ENCODE assay signal across 2 cellular contexts in the genomic region with DNA sequence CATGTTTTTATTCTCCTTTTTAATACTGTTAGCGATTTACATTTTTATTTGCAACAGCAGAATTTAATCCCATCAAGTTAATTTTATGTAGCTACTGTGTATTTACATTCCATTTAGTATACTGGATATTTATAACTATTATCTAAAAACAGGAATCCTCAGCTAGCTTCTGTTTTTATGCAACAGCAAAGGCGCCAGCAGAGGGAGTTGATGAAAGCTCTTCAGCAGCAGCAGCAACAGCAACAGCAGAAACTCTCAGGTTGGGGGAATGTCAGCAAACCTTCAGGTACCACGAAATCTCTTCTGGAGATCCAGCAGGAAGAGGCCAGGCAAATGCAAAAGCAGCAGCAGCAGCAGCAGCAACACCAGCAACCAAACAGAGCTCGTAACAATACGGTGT.
TF ChIP-seq lines count a peak whose summit lies in the region.

No MANE protein-coding gene starts in this region.

TF ChIP-seq in H1, 55 proteins besides CTCF, POLR2A, EP300 and RAD21 (continues in another document):
- TF ChIP-seq CEBPB (IDR thresholded peaks at IDR 0.05; ENCODE audit: low read depth, low read length) (no peak), GTF2F1 (IDR thresholded peaks at IDR 0.05; ENCODE audit: borderline replicate concordance, low read depth, low read length) (no peak), TBP (IDR thresholded peaks at IDR 0.05; ENCODE audit: low read depth, low read length) (no peak), RXRA (IDR thresholded peaks at IDR 0.05; ENCODE audit: insufficient read depth, low read depth, low read length) (no peak), NANOG (IDR thresholded peaks at IDR 0.05; ENCODE audit: insufficient read depth, low read depth, low read length, poor library complexity, severe bottlenecking) (no peak), TCF12 (IDR thresholded peaks at IDR 0.05; ENCODE audit: low read depth, low read length) (no peak), RBBP5 (IDR thresholded peaks at IDR 0.05; ENCODE audit: borderline replicate concordance, low read depth, low read length) (no peak), ASH2L (IDR thresholded peaks at IDR 0.05; ENCODE audit: low read length) (no peak), GABPA (IDR thresholded peaks at IDR 0.05; ENCODE audit: borderline replicate concordance, insufficient read depth, low read length) (no peak), CREB1 (IDR thresholded peaks at IDR 0.05) (no peak), SIN3A (conservative IDR thresholded peaks at IDR 0.05 in 1 of 2, IDR thresholded peaks at IDR 0.05 in 1 of 2; ENCODE audit: low read depth in 1 of 2, low read length in 2 of 2) (no peak), CTBP2 (IDR thresholded peaks at IDR 0.05; ENCODE audit: borderline replicate concordance, insufficient read depth, insufficient read length, low read length) (no peak), TAF1 (IDR thresholded peaks at IDR 0.05; ENCODE audit: low read depth, low read length) (no peak), EGR1 (IDR thresholded peaks at IDR 0.05; ENCODE audit: borderline replicate concordance, low read depth, low read length) (no peak), CHD2 (IDR thresholded peaks at IDR 0.05; ENCODE audit: low read length) (no peak)
- TF ChIP-seq, protein P1, sequence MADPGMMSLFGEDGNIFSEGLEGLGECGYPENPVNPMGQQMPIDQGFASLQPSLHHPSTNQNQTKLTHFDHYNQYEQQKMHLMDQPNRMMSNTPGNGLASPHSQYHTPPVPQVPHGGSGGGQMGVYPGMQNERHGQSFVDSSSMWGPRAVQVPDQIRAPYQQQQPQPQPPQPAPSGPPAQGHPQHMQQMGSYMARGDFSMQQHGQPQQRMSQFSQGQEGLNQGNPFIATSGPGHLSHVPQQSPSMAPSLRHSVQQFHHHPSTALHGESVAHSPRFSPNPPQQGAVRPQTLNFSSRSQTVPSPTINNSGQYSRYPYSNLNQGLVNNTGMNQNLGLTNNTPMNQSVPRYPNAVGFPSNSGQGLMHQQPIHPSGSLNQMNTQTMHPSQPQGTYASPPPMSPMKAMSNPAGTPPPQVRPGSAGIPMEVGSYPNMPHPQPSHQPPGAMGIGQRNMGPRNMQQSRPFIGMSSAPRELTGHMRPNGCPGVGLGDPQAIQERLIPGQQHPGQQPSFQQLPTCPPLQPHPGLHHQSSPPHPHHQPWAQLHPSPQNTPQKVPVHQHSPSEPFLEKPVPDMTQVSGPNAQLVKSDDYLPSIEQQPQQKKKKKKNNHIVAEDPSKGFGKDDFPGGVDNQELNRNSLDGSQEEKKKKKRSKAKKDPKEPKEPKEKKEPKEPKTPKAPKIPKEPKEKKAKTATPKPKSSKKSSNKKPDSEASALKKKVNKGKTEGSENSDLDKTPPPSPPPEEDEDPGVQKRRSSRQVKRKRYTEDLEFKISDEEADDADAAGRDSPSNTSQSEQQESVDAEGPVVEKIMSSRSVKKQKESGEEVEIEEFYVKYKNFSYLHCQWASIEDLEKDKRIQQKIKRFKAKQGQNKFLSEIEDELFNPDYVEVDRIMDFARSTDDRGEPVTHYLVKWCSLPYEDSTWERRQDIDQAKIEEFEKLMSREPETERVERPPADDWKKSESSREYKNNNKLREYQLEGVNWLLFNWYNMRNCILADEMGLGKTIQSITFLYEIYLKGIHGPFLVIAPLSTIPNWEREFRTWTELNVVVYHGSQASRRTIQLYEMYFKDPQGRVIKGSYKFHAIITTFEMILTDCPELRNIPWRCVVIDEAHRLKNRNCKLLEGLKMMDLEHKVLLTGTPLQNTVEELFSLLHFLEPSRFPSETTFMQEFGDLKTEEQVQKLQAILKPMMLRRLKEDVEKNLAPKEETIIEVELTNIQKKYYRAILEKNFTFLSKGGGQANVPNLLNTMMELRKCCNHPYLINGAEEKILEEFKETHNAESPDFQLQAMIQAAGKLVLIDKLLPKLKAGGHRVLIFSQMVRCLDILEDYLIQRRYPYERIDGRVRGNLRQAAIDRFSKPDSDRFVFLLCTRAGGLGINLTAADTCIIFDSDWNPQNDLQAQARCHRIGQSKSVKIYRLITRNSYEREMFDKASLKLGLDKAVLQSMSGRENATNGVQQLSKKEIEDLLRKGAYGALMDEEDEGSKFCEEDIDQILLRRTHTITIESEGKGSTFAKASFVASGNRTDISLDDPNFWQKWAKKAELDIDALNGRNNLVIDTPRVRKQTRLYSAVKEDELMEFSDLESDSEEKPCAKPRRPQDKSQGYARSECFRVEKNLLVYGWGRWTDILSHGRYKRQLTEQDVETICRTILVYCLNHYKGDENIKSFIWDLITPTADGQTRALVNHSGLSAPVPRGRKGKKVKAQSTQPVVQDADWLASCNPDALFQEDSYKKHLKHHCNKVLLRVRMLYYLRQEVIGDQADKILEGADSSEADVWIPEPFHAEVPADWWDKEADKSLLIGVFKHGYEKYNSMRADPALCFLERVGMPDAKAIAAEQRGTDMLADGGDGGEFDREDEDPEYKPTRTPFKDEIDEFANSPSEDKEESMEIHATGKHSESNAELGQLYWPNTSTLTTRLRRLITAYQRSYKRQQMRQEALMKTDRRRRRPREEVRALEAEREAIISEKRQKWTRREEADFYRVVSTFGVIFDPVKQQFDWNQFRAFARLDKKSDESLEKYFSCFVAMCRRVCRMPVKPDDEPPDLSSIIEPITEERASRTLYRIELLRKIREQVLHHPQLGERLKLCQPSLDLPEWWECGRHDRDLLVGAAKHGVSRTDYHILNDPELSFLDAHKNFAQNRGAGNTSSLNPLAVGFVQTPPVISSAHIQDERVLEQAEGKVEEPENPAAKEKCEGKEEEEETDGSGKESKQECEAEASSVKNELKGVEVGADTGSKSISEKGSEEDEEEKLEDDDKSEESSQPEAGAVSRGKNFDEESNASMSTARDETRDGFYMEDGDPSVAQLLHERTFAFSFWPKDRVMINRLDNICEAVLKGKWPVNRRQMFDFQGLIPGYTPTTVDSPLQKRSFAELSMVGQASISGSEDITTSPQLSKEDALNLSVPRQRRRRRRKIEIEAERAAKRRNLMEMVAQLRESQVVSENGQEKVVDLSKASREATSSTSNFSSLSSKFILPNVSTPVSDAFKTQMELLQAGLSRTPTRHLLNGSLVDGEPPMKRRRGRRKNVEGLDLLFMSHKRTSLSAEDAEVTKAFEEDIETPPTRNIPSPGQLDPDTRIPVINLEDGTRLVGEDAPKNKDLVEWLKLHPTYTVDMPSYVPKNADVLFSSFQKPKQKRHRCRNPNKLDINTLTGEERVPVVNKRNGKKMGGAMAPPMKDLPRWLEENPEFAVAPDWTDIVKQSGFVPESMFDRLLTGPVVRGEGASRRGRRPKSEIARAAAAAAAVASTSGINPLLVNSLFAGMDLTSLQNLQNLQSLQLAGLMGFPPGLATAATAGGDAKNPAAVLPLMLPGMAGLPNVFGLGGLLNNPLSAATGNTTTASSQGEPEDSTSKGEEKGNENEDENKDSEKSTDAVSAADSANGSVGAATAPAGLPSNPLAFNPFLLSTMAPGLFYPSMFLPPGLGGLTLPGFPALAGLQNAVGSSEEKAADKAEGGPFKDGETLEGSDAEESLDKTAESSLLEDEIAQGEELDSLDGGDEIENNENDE (IDR thresholded peaks at IDR 0.05; ENCODE audit: insufficient replicate concordance, low read length), result no peak
- TF ChIP-seq, protein P2, sequence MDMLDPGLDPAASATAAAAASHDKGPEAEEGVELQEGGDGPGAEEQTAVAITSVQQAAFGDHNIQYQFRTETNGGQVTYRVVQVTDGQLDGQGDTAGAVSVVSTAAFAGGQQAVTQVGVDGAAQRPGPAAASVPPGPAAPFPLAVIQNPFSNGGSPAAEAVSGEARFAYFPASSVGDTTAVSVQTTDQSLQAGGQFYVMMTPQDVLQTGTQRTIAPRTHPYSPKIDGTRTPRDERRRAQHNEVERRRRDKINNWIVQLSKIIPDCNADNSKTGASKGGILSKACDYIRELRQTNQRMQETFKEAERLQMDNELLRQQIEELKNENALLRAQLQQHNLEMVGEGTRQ (IDR thresholded peaks at IDR 0.05; ENCODE audit: low read length), result no peak

TF ChIP-seq in HEK293T, 16 proteins besides CTCF, POLR2A, EP300 and RAD21:
- TF ChIP-seq BHLHE40 (IDR thresholded peaks at IDR 0.05; ENCODE audit: borderline replicate concordance) (no peak), HDGF (IDR thresholded peaks at IDR 0.05; ENCODE audit: borderline replicate concordance) (no peak), NFRKB (IDR thresholded peaks at IDR 0.05) (no peak), L3MBTL2 (conservative IDR thresholded peaks at IDR 0.05) (no peak), CTBP1 (IDR thresholded peaks at IDR 0.05; ENCODE audit: borderline replicate concordance) (no peak), ARNT (IDR thresholded peaks at IDR 0.05) (no peak), FOXA1 (IDR thresholded peaks at IDR 0.05) (no peak), LEF1 (IDR thresholded peaks at IDR 0.05; ENCODE audit: borderline replicate concordance) (no peak), TARDBP (IDR thresholded peaks at IDR 0.05) (no peak), ZNF384 (IDR thresholded peaks at IDR 0.05) (no peak), SUZ12 (IDR thresholded peaks at IDR 0.05) (no peak), ELF4 (IDR thresholded peaks at IDR 0.05) (no peak), FOXK2 (IDR thresholded peaks at IDR 0.05) (no peak), SP1 (IDR thresholded peaks at IDR 0.05) (no peak), FOXM1 (IDR thresholded peaks at IDR 0.05; ENCODE audit: borderline replicate concordance) (no peak)
- TF ChIP-seq, protein P3, sequence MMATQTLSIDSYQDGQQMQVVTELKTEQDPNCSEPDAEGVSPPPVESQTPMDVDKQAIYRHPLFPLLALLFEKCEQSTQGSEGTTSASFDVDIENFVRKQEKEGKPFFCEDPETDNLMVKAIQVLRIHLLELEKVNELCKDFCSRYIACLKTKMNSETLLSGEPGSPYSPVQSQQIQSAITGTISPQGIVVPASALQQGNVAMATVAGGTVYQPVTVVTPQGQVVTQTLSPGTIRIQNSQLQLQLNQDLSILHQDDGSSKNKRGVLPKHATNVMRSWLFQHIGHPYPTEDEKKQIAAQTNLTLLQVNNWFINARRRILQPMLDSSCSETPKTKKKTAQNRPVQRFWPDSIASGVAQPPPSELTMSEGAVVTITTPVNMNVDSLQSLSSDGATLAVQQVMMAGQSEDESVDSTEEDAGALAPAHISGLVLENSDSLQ (IDR thresholded peaks at IDR 0.05), result no peak
TF ChIP-seq in HEK293T: peak in this region for 0.
